Comparison of ENCODE assay signal across 8 cellular contexts in the genomic region with DNA sequence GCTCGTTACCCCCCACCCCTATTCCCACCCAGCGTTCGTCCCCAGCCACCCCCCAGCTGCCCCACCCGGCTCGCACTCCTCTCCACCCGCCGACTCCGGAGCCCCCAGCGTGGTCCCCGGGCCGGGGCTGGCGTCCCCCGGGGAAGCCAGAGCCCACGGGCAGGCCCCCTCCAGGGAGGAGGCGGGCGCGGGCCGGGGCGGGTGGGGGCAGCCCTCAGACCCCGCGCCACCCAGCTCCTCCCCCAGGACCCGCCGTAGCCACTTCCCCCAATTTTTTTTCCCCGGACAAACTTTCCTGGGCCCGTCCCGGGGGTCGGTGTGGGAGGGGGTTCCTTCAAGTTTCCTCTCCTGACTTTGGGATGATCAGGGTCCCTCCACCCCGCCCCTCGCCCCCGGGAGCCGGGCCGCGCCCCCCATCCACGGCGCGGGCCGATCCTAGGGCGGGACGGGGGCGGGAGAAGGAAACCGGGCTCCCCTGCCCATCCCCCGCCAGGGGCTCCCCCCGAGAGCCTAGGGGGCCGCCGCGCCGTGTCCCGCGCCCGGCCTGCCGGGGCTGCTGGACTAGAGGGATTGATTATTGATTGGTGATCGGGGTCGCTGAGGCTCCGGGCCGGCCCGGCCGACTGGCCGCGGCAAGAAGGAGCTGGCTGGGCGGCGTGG. TPM values are rescaled to one million over a fixed set of nuclear protein-coding genes. Genes with fewer than 3 reads are reported as not detected.
DNase-seq lines count a peak whose midpoint lies in the region; ATAC-seq and TF ChIP-seq lines count a peak whose summit lies in the region.

No MANE protein-coding gene starts in this region.

- no peak overlapping the region for H3K27ac Mint-ChIP-seq in activated CD4-positive, alpha-beta T cell treated with anti-CD3 and anti-CD28 coated beads for 36 hours

- H3K36me3 Mint-ChIP-seq in activated CD4-positive, alpha-beta T cell treated with anti-CD3 and anti-CD28 coated beads for 36 hours (ENCODE audit: low read depth), result no peaks in the 10 kb centered on the region

- POLR2A ChIA-PET in activated CD4-positive, alpha-beta T cell treated with anti-CD3 and anti-CD28 coated beads for 36 hours (lab: Charles Lee), result no interaction called here

- H3K9me3 ChIP-seq in thymus (ENCODE audit: control insufficient read depth), result no peaks in the 10 kb centered on the region

- WGBS in thymus, result under 1% methylated on average over 61 of the region's 61 CpGs

- TF ChIP-seq CTCF in astrocyte of the spinal cord (IDR thresholded peaks at IDR 0.05; ENCODE audit: low read depth, low read length), result no peak

- peaks cover 59% of the 10 kb centered on the region for H3K27me3 Mint-ChIP-seq in activated CD4-positive, alpha-beta T cell treated with anti-CD3 and anti-CD28 coated beads for 36 hours

- peak; percentile 18 for DNase-seq in activated CD4-positive, alpha-beta T cell treated with anti-CD3 and anti-CD28 coated beads for 36 hours
- no peak for DNase-seq in activated CD4-positive, alpha-beta T cell treated with anti-CD3 and anti-CD28 coated beads, Interleukin-2, amount 50 U/mL, for 1 hour
- peak; percentile 44 for DNase-seq in astrocyte of the spinal cord (ENCODE audit: low read depth, low spot score)
- peak; percentile 43 for DNase-seq in left kidney (ENCODE audit: low read depth, low spot score)
- no peak for DNase-seq in NK-92 treated with Interleukin-12 subunit alpha and Interleukin-12 subunit beta, amount 100 ng/mL, for 24 hours (lab: John Stamatoyannopoulos, UW)
- DNase-seq in middle frontal gyrus (ENCODE audit: extremely low spot score, low spot score), result no peak

- in situ Hi-C loops in astrocyte of the spinal cord (cut with HindIII; ENCODE audit: low sequenced_read_pairs), result no loop called here

- ATAC-seq in activated CD4-positive, alpha-beta T cell treated with anti-CD3 and anti-CD28 coated beads for 36 hours, result no peak
- ATAC-seq in HG03378 (IDR thresholded peaks at IDR 0.05; ENCODE audit: unreplicated experiment), result no peak

- no peaks in the 10 kb centered on the region for H3K4me1 ChIP-seq in thymus (ENCODE audit: control insufficient read depth, insufficient read depth, low read length)

- peaks cover 35% of the 10 kb centered on the region for H3K4me1 Mint-ChIP-seq in activated CD4-positive, alpha-beta T cell treated with anti-CD3 and anti-CD28 coated beads for 36 hours

- no peaks in the 10 kb centered on the region for H3K9me3 Mint-ChIP-seq in activated CD4-positive, alpha-beta T cell treated with anti-CD3 and anti-CD28 coated beads for 36 hours (ENCODE audit: low read depth)

- peak overlapping the region; percentile 33 for H3K27ac ChIP-seq in thymus (ENCODE audit: low read depth)

- intact Hi-C loops in activated CD4-positive, alpha-beta T cell treated with anti-CD3 and anti-CD28 coated beads for 36 hours (cut with DNase I, micrococcal nuclease), result loop anchor here (1.0 to 10.0 kb wide), 4 partner anchors 136 to 1823 kb away; partner anchors contain the start of gene VSTM2B (in 1 of the 2)

- no peaks in the 10 kb centered on the region for H3K36me3 ChIP-seq in thymus (ENCODE audit: control insufficient read depth, insufficient read depth)

- peak overlapping the region; percentile 71 for H3K4me3 ChIP-seq in astrocyte of the spinal cord (ENCODE audit: low read depth, low read length)
- H3K4me3 ChIP-seq in thymus (ENCODE audit: low read length), result peak overlapping the region; percentile 49

- CTCF ChIA-PET in activated CD4-positive, alpha-beta T cell treated with anti-CD3 and anti-CD28 coated beads for 36 hours (lab: Charles Lee), result interaction anchor here (0.6 kb wide), 2 partner anchors 21 to 331 kb away, joined by 3 read pairs; no protein-coding TSS in a partner anchor

- peak overlapping the region; percentile 36 for H3K4me3 Mint-ChIP-seq in activated CD4-positive, alpha-beta T cell treated with anti-CD3 and anti-CD28 coated beads for 36 hours

- H3K27me3 ChIP-seq in thymus (ENCODE audit: control insufficient read depth, insufficient read depth), result peaks cover 95% of the 10 kb centered on the region

RNA-seq across cellular contexts. Expression of gene TSHZ3, which starts 0.9 kb away (rescaled TPM):
- 1 to 10 TPM in 1 of 2 experiments, under 1 TPM in 1; 0.85 to 1.6 TPM for total RNA-seq in activated CD4-positive, alpha-beta T cell treated with anti-CD3 and anti-CD28 coated beads for 36 hours
- polyA plus RNA-seq in thymus, result 1.1 TPM

Comparison
In these comparisons a context has a peak if more than half of its experiments do, and no peak if none do; other contexts are left out.
1. DNase-seq: peak in activated CD4-positive, alpha-beta T cell treated with anti-CD3 and anti-CD28 coated beads for 36 hours (single experiment), astrocyte of the spinal cord (single experiment) and left kidney (single experiment); none in activated CD4-positive, alpha-beta T cell treated with anti-CD3 and anti-CD28 coated beads, Interleukin-2, amount 50 U/mL, for 1 hour (single experiment), NK-92 treated with Interleukin-12 subunit alpha and Interleukin-12 subunit beta, amount 100 ng/mL, for 24 hours (single experiment) and middle frontal gyrus (single experiment).